In genomic region chr1:48109390-48110009, GRCh38 we compare ENCODE assay signal across 8 cellular contexts.
A peak's percentile ranks its signal among the peaks of the same experiment; 100 is the strongest.
DNase-seq lines count a peak whose midpoint lies in the region; ATAC-seq, FAIRE-seq and TF ChIP-seq lines count a peak whose summit lies in the region.

No MANE protein-coding gene starts in this region.

- no peak overlapping the region for H3K4me2 ChIP-seq in HepG2 (ENCODE audit: low read depth, low read length)

- no TSS peak for BruUV-seq in HepG2 (replicated peaks; lab: Mats Ljungman, UMichigan)

- TF ChIP-seq RAD21 in HepG2 (CRISPR knock-in tag; IDR thresholded peaks at IDR 0.05), result peak; percentile 72

- no peaks in the 10 kb centered on the region for H3K79me2 ChIP-seq in HepG2 (ENCODE audit: insufficient read depth, low read length)

- peak; percentile 80 for DNase-seq in DMS153 treated with DMSO at 0.1 percent for 48 hours (lab: John Stamatoyannopoulos, UW; ENCODE audit: unreplicated experiment)
- peak; percentile 44 for DNase-seq in NCI-H460 (ENCODE audit: extremely low read depth, low read depth)
- DNase-seq in cardiac fibroblast (ENCODE audit: low read depth in 2 of 2), result peak; percentile 70 to 79
- peak; percentile 61 for DNase-seq in HepG2 (ENCODE audit: low spot score)
- DNase-seq in stimulated activated CD4-positive, alpha-beta T cell treated with anti-CD3 and anti-CD28 coated beads, Interleukin-2, amount 100 ng/mL, for 24 hours, result no peak

- H3K9me3 ChIP-seq in HepG2 (ENCODE audit: low read length), result no peaks in the 10 kb centered on the region

- H3K36me3 ChIP-seq in HepG2 (replicated peaks in 1 of 2; ENCODE audit: control insufficient read depth in 1 of 2, insufficient read depth in 2 of 2, low read length in 2 of 2), result no peaks in the 10 kb centered on the region

- TF ChIP-seq POLR2A in HepG2 (IDR thresholded peaks at IDR 0.05; ENCODE audit: insufficient read depth in 1 of 2, low read depth in 2 of 2, low read length in 2 of 2), result no peak

- POLR2A ChIA-PET in HepG2 (lab: Yijun Ruan, JAX), result no interaction called here

- peak; percentile 83 for TF ChIP-seq CTCF in cardiac fibroblast (IDR thresholded peaks at IDR 0.05; ENCODE audit: low read depth, low read length)
- TF ChIP-seq CTCF in HepG2 (CRISPR knock-in tag; IDR thresholded peaks at IDR 0.05), result peak; percentile 89

- H2AFZ ChIP-seq in HepG2 (ENCODE audit: low read length), result no peak overlapping the region

- CTCF ChIA-PET in HepG2 (lab: Yijun Ruan, JAX; ENCODE audit: low intra/inter-chr PET ratio, low total read pairs), result interaction anchor here (0.7 to 5.7 kb wide), 6 partner anchors 93 to 422 kb away, joined by 3 to 138 read pairs (median 4); no protein-coding TSS in a partner anchor

- no peaks in the 10 kb centered on the region for H4K20me1 ChIP-seq in HepG2 (ENCODE audit: insufficient read depth, low read length)

- FAIRE-seq in HepG2 (lab: Jason Lieb, UNC), result peak; percentile 84

- H3K27me3 ChIP-seq in HepG2 (ENCODE audit: control insufficient read depth in 1 of 2, insufficient read depth in 2 of 2, low read length in 2 of 2), result no peaks in the 10 kb centered on the region

- 1% methylated on average over 6 of the region's 6 CpGs for WGBS in HepG2 (ENCODE audit: low lambda C conversion rate)

- peak; percentile 65 for ATAC-seq in HG02981 (IDR thresholded peaks at IDR 0.05; ENCODE audit: unreplicated experiment)
- peak; percentile 84 for ATAC-seq in HepG2
- ATAC-seq in GM18907 (IDR thresholded peaks at IDR 0.05; ENCODE audit: unreplicated experiment), result no peak
- ATAC-seq in GM19035 (IDR thresholded peaks at IDR 0.05; ENCODE audit: unreplicated experiment), result no peak

- H3K9ac ChIP-seq in HepG2 (ENCODE audit: insufficient read depth, low read depth, low read length), result no peak overlapping the region

- intact Hi-C loops in HepG2 (cut with micrococcal nuclease; ENCODE audit: unreplicated experiment), result loop anchor here (1.0 kb wide), 2 partner anchors 93 to 127 kb away; no protein-coding TSS in a partner anchor

- TF ChIP-seq EP300 in HepG2 (IDR thresholded peaks at IDR 0.05; ENCODE audit: low read depth in 2 of 2, low read length in 2 of 2) (no peak), HepG2 (CRISPR knock-in tag; IDR thresholded peaks at IDR 0.05; ENCODE audit: borderline replicate concordance) (no peak)

- H3K4me3 ChIP-seq in cardiac fibroblast (replicated peaks in 1 of 2; ENCODE audit: low read depth in 2 of 2, low read length in 2 of 2), result no peak overlapping the region
- no peak overlapping the region for H3K4me3 ChIP-seq in HepG2 (replicated peaks in 1 of 3; ENCODE audit: insufficient read depth in 1 of 3, low read depth in 2 of 3, low read length in 3 of 3)

- H3K27ac ChIP-seq in HepG2 (ENCODE audit: extremely low read length, insufficient read depth, low read length), result no peak overlapping the region

- in situ Hi-C loops in HepG2 (cut with HindIII; ENCODE audit: extremely low pct_ligation_motif_present, low pct_unique_long_range_greater_than_20kb), result loop anchor here (5.0 kb wide), 1 partner anchor 93 kb away; no protein-coding TSS in a partner anchor

- H3K4me1 ChIP-seq in HepG2 (ENCODE audit: insufficient read depth, low read length), result peaks cover 6% of the 10 kb centered on the region

TF ChIP-seq in HepG2, 621 proteins besides CTCF, POLR2A, EP300 and RAD21:
- TF ChIP-seq ZNF276 (CRISPR knock-in tag; IDR thresholded peaks at IDR 0.05; ENCODE audit: low read depth), result no peak
- peak; percentile 92 for TF ChIP-seq STAG1 (CRISPR knock-in tag; IDR thresholded peaks at IDR 0.05)
- TF ChIP-seq ZNF34 (CRISPR knock-in tag; IDR thresholded peaks at IDR 0.05; ENCODE audit: borderline replicate concordance), result no peak
- no peak for TF ChIP-seq ZNF280B (CRISPR knock-in tag; IDR thresholded peaks at IDR 0.05; ENCODE audit: borderline replicate concordance)
- TF ChIP-seq ZNF430 (CRISPR knock-in tag; IDR thresholded peaks at IDR 0.05), result no peak
- no peak for TF ChIP-seq SKI (IDR thresholded peaks at IDR 0.05; ENCODE audit: partially characterized antibody)
- no peak for TF ChIP-seq ZNF530 (CRISPR knock-in tag; IDR thresholded peaks at IDR 0.05; ENCODE audit: low read depth)
- TF ChIP-seq GLI4 (CRISPR knock-in tag; IDR thresholded peaks at IDR 0.05; ENCODE audit: borderline replicate concordance), result no peak
- no peak for TF ChIP-seq SMARCC2 (IDR thresholded peaks at IDR 0.05)
- TF ChIP-seq HNF4A (CRISPR knock-in tag; IDR thresholded peaks at IDR 0.05), result peak; percentile 10; the same call in 1 of the 2 replicates
- TF ChIP-seq SMC3 (IDR thresholded peaks at IDR 0.05; ENCODE audit: low read length), result peak; percentile 81
- peak; percentile 16 for TF ChIP-seq TEAD3 (CRISPR knock-in tag; optimal IDR thresholded peaks at IDR 0.05; ENCODE audit: borderline replicate concordance)
- 0 out of 2 replicates have a peak, but pooled peaks have one; percentile 17 for TF ChIP-seq MLX (CRISPR knock-in tag; IDR thresholded peaks at IDR 0.05)
- TF ChIP-seq MXD4 (CRISPR knock-in tag; IDR thresholded peaks at IDR 0.05), result no peak
- no peak for TF ChIP-seq CENPX (CRISPR knock-in tag; IDR thresholded peaks at IDR 0.05)
- no peak for TF ChIP-seq TRAFD1 (CRISPR knock-in tag; IDR thresholded peaks at IDR 0.05; ENCODE audit: borderline replicate concordance)
- TF ChIP-seq MIER2 (CRISPR knock-in tag; IDR thresholded peaks at IDR 0.05), result 0 out of 2 replicates have a peak, but pooled peaks have one; percentile 26
- TF ChIP-seq EHMT2 (IDR thresholded peaks at IDR 0.05; ENCODE audit: borderline replicate concordance, low read depth, low read length), result no peak

Comparison
In these comparisons a context has a peak if more than half of its experiments do, and no peak if none do; other contexts are left out.
1. DNase-seq: peak in DMS153 treated with DMSO at 0.1 percent for 48 hours (single experiment), NCI-H460 (single experiment), cardiac fibroblast (2 of 2) and HepG2 (single experiment); none in stimulated activated CD4-positive, alpha-beta T cell treated with anti-CD3 and anti-CD28 coated beads, Interleukin-2, amount 100 ng/mL, for 24 hours (0 of 2).
2. ATAC-seq: peak in HG02981 (single experiment) and HepG2 (single experiment); none in GM18907 (single experiment) and GM19035 (single experiment).